ENCODE assay signal across 8 cellular contexts in the genomic region with DNA sequence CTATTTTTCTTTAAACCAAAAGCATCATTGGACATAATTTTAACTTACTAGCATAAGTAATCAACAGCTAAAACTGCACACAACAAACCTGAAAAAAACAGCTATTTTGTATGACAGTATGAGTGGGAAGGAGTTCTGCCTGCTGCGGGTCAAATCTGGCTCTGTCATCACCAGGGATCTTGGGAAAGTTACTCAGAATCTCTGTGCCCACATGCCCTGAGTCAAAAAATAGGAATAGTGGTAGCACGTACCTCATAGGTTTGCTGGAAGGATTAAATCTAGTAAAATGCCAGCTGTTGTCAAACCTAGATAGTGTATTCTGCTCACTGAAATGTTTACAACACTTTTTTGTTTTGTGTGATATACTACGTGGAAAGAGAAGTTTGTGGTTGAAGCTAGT. TPM values are rescaled to one million over a fixed set of nuclear protein-coding genes. Genes with fewer than 3 reads are reported as not detected.
DNase-seq lines count a peak whose midpoint lies in the region; ATAC-seq and TF ChIP-seq lines count a peak whose summit lies in the region.

No MANE protein-coding gene starts in this region.

- no peak for TF ChIP-seq CTCF in cardiac muscle cell (IDR thresholded peaks at IDR 0.05; ENCODE audit: low read depth, low read length)
- no peak for TF ChIP-seq CTCF in body of pancreas (IDR thresholded peaks at IDR 0.05)
- TF ChIP-seq CTCF in lower lobe of right lung (IDR thresholded peaks at IDR 0.05) = no peak

- H3K27ac ChIP-seq in cardiac muscle cell = no peak overlapping the region
- peak overlapping the region in 3 of 4 donors; percentile 84 to 95 (median 95) for H3K27ac ChIP-seq in body of pancreas
- H3K27ac ChIP-seq in lower lobe of right lung = peak overlapping the region; percentile 98
- H3K27ac ChIP-seq in urinary bladder (ENCODE audit: low read depth) = no peak overlapping the region

- no peaks in the 10 kb centered on the region for H3K9me3 ChIP-seq in cardiac muscle cell (ENCODE audit: low read depth)
- H3K9me3 ChIP-seq in body of pancreas = no peaks in the 10 kb centered on the region
- no peaks in the 10 kb centered on the region for H3K9me3 ChIP-seq in lower lobe of right lung

- intact Hi-C loops in left ventricle myocardium superior (cut with micrococcal nuclease) (no loop called here), body of pancreas (cut with DNase I) (no loop called here), lower lobe of right lung (cut with DNase I) (no loop called here)

- DNase-seq in cardiac muscle cell (ENCODE audit: low read depth in 1 of 2, low spot score in 1 of 2) (peak in 1 of 2 donors; percentile 21), left ventricle myocardium superior (no peak), body of pancreas (no peak), lower lobe of right lung (no peak), left lobe of liver (ENCODE audit: low spot score) (no peak), NCI-H2227 treated with DMSO at 0.1 percent for 48 hours (lab: John Stamatoyannopoulos, UW) (no peak), HT-29 (ENCODE audit: low spot score) (no peak)

- WGBS in body of pancreas, 2 donors = 23 to 33% methylated on average over 3 of the region's 3 CpGs
- WGBS in urinary bladder = 38% methylated on average over 3 of the region's 3 CpGs

- peaks cover 6% of the 10 kb centered on the region for H3K36me3 ChIP-seq in cardiac muscle cell
- peaks cover 0 to 3% of the 10 kb centered on the region in 2 donors for H3K36me3 ChIP-seq in body of pancreas (replicated peaks in 1 of 2; ENCODE audit: insufficient read depth in 1 of 2, low read depth in 2 of 2)
- peaks cover 16% of the 10 kb centered on the region for H3K36me3 ChIP-seq in lower lobe of right lung
- no peaks in the 10 kb centered on the region for H3K36me3 ChIP-seq in urinary bladder (ENCODE audit: insufficient read depth)

- ATAC-seq in left ventricle myocardium superior (no peak), body of pancreas (no peak), lower lobe of right lung (no peak), left lobe of liver (no peak)

- H3K4me3 ChIP-seq in cardiac muscle cell = peak overlapping the region; percentile 68
- H3K4me3 ChIP-seq in body of pancreas = peak overlapping the region in 1 of 2 donors; percentile 61
- H3K4me3 ChIP-seq in lower lobe of right lung = peak overlapping the region; percentile 87
- peak overlapping the region; percentile 80 for H3K4me3 ChIP-seq in urinary bladder (ENCODE audit: low read depth, low read length)

- TF ChIP-seq POLR2A in body of pancreas (IDR thresholded peaks at IDR 0.05) = no peak

- H3K27me3 ChIP-seq in cardiac muscle cell = no peaks in the 10 kb centered on the region
- no peaks in the 10 kb centered on the region for H3K27me3 ChIP-seq in body of pancreas
- H3K27me3 ChIP-seq in lower lobe of right lung (ENCODE audit: low read depth) = no peaks in the 10 kb centered on the region

- H3K4me1 ChIP-seq in cardiac muscle cell (ENCODE audit: low read depth) = peaks cover 5% of the 10 kb centered on the region
- peaks cover 24% of the 10 kb centered on the region for H3K4me1 ChIP-seq in body of pancreas
- peaks cover 16% of the 10 kb centered on the region for H3K4me1 ChIP-seq in lower lobe of right lung
- no peaks in the 10 kb centered on the region for H3K4me1 ChIP-seq in urinary bladder (ENCODE audit: insufficient read depth)

RNA-seq across cellular contexts. Expression of a gene that starts 1.1 kb away (rescaled TPM):
- total RNA-seq in cardiac muscle cell (11.1 and 18.6 TPM in 2 replicates), left ventricle myocardium superior (16.8 TPM), body of pancreas (10 to 100 TPM; 18.1 to 29.8 TPM), lower lobe of right lung (38.2 TPM), urinary bladder (43.7 TPM), left lobe of liver (24.2 TPM)
- polyA plus RNA-seq in cardiac muscle cell (22.9 and 26.5 TPM in 2 replicates), urinary bladder (24.7 TPM)
- 11.1 and 11.7 TPM in 2 replicates for total RNA-seq in HT-29 (2014; rRNA removed; shearing (Covaris generic))

RNA-seq across cellular contexts. Expression of a gene that starts 33.9 kb away (rescaled TPM):
- 25.0 and 29.4 TPM in 2 replicates for total RNA-seq in cardiac muscle cell
- 9.3 and 14.8 TPM in 2 replicates for polyA plus RNA-seq in cardiac muscle cell
- total RNA-seq in left ventricle myocardium superior = 31.7 TPM
- 10 to 100 TPM; 25.4 to 35.0 TPM for total RNA-seq in body of pancreas
- 57.7 TPM for total RNA-seq in lower lobe of right lung
- 122 TPM for total RNA-seq in urinary bladder
- 33.0 TPM for polyA plus RNA-seq in urinary bladder
- 14.3 TPM for total RNA-seq in left lobe of liver
- total RNA-seq in HT-29 (2014; rRNA removed; shearing (Covaris generic)) = 40.0 and 49.2 TPM in 2 replicates

RNA-seq across cellular contexts. Expression of a gene that starts 44.7 kb away (rescaled TPM):
- total RNA-seq in cardiac muscle cell = not detected in 2 replicates
- not detected in 2 replicates for polyA plus RNA-seq in cardiac muscle cell
- total RNA-seq in left ventricle myocardium superior = not detected
- total RNA-seq in body of pancreas = not detected
- total RNA-seq in lower lobe of right lung = not detected
- not detected for total RNA-seq in urinary bladder
- polyA plus RNA-seq in urinary bladder = not detected
- total RNA-seq in left lobe of liver = not detected
- not detected in 2 replicates for total RNA-seq in HT-29 (2014; rRNA removed; shearing (Covaris generic))

Comparison
In these comparisons a context has a peak if more than half of its experiments do, and no peak if none do; other contexts are left out.
1. H3K27ac ChIP-seq: peak in body of pancreas (3 of 4) and lower lobe of right lung (single experiment); none in cardiac muscle cell (single experiment) and urinary bladder (single experiment).